In genomic region chr1:153261793-153262371, GRCh38 we compare ENCODE assay signal across 10 cellular contexts. TPM values are rescaled to one million over a fixed set of nuclear protein-coding genes. Genes with fewer than 3 reads are reported as not detected.
A peak's percentile ranks its signal among the peaks of the same experiment; 100 is the strongest.
DNase-seq lines count a peak whose midpoint lies in the region; ATAC-seq, FAIRE-seq and TF ChIP-seq lines count a peak whose summit lies in the region.
"Had no signal": no experiment of that assay in that cellular context is flagged by ENCODE, and none has a peak within 500 bp of the region (broad histone marks: within the 10 kb centered on the region; RNA-seq: fewer than 3 reads in every experiment).

No MANE protein-coding gene starts in this region.

- 37% methylated on average over 15 of the region's 18 CpGs for WGBS in A549 (ENCODE audit: missing lambda C conversion rate)

- intact Hi-C loops in breast epithelium (cut with DNase I; ENCODE audit: low total_unique reads) = no loop called here

- FAIRE-seq in A549 (lab: Jason Lieb, UNC) = no peak
- no peak for FAIRE-seq in urothelium cell line (lab: Jason Lieb, UNC)

- H3K27me3 ChIP-seq in HAP-1 (ENCODE audit: low read depth) (peaks cover 60% of the 10 kb centered on the region), breast epithelium (peaks cover 0 to 31% of the 10 kb centered on the region in 2 donors), muscle layer of colon (ENCODE audit: control insufficient read depth in 1 of 2, insufficient read depth in 2 of 2, low read length in 2 of 2) (peaks cover 22 to 45% of the 10 kb centered on the region in 2 donors)

- TF ChIP-seq RAD21 in A549 (conservative IDR thresholded peaks at IDR 0.05 in 1 of 2, IDR thresholded peaks at IDR 0.05 in 1 of 2) = no peak

- TF ChIP-seq CTCF in A549 (IDR thresholded peaks at IDR 0.05) (no peak), breast epithelium (IDR thresholded peaks at IDR 0.05) (no peak)

- TF ChIP-seq EP300 in A549 (IDR thresholded peaks at IDR 0.05) = no peak

- H3K9me3 ChIP-seq in A549 (0 out of 3 replicates have a peak, but pooled peaks cover 6% of the 10 kb centered on the region), HAP-1 (no peaks in the 10 kb centered on the region), breast epithelium (no peaks in the 10 kb centered on the region), muscle layer of colon (ENCODE audit: low read length) (no peaks in the 10 kb centered on the region)
- H3K9me3 ChIP-seq: neutrophil had no signal

- H3K4me1 ChIP-seq in A549 (no peaks in the 10 kb centered on the region), HAP-1 (peaks cover 4% of the 10 kb centered on the region), breast epithelium (no peaks in the 10 kb centered on the region), muscle layer of colon (ENCODE audit: insufficient read depth, low read length) (peaks cover 9% of the 10 kb centered on the region)

- H3K36me3 ChIP-seq in HAP-1 (replicated peaks) = no peaks in the 10 kb centered on the region
- H3K36me3 ChIP-seq in breast epithelium = no peaks in the 10 kb centered on the region
- no peaks in the 10 kb centered on the region for H3K36me3 ChIP-seq in muscle layer of colon (ENCODE audit: insufficient read depth, low read length)
- H3K36me3 ChIP-seq: neutrophil had no signal

- POLR2A ChIA-PET in A549 (lab: Yijun Ruan, JAX) = no interaction called here
- POLR2A ChIA-PET in HEK293T (lab: Yijun Ruan, JAX) = no interaction called here

- DNase-seq in A549 (ENCODE audit: low read depth in 1 of 2, low spot score in 1 of 2) = no peak
- DNase-seq in HAP-1 (ENCODE audit: low spot score in 2 of 2) = no peak
- DNase-seq in breast epithelium (ENCODE audit: low spot score in 2 of 2) = no peak
- DNase-seq in MV-4-11 (lab: John Stamatoyannopoulos, UW) = no peak
- no peak for DNase-seq in HEK293T (ENCODE audit: extremely low spot score)
- no peak for DNase-seq in urothelium cell line (ENCODE audit: low spot score)

- TF ChIP-seq POLR2A in A549 (IDR thresholded peaks at IDR 0.05; ENCODE audit: low read length) (no peak), breast epithelium (IDR thresholded peaks at IDR 0.05) (no peak)

- in situ Hi-C loops in HAP-1 (cut with MboI; ENCODE audit: low sequenced_read_pairs) = no loop called here

- H3K4me2 ChIP-seq in A549 = peak overlapping the region; percentile 85

- peak overlapping the region in 1 of 2 experiments; percentile 44; a peak in 2 of 6 replicates for H3K27ac ChIP-seq in A549
- no peak overlapping the region for H3K27ac ChIP-seq in breast epithelium
- H3K27ac ChIP-seq in muscle layer of colon (ENCODE audit: low read depth, low read length) = no peak overlapping the region
- H3K27ac ChIP-seq: neutrophil had no signal

- peak overlapping the region; percentile 45 for H3K4me3 ChIP-seq in A549
- peak overlapping the region; percentile 27 for H3K4me3 ChIP-seq in HAP-1
- H3K4me3 ChIP-seq in breast epithelium = peak overlapping the region; percentile 46 to 66 (median 55)
- peak overlapping the region; percentile 21 to 49 for H3K4me3 ChIP-seq in muscle layer of colon (ENCODE audit: low read depth in 1 of 2, low read length in 2 of 2)

- CTCF ChIA-PET in A549 (lab: Yijun Ruan, JAX) = interaction anchor here (0.6 to 1.6 kb wide), 2 partner anchors 336 to 521 kb away, joined by 3 read pairs; no protein-coding TSS in a partner anchor
- CTCF ChIA-PET in HEK293T (lab: Yijun Ruan, JAX) = interaction anchor here (0.7 to 1.8 kb wide), 3 partner anchors 16 to 33 kb away, joined by 3 to 5 read pairs (median 3); no protein-coding TSS in a partner anchor

- no peak overlapping the region for H3K9ac ChIP-seq in muscle layer of colon (ENCODE audit: low read length)

- no peak for ATAC-seq in A549
- no peak for ATAC-seq in HG03354 (IDR thresholded peaks at IDR 0.05; ENCODE audit: poor library complexity, severe bottlenecking, unreplicated experiment)

TF ChIP-seq in A549, 52 proteins besides CTCF, POLR2A, EP300 and RAD21:
- TF ChIP-seq ZFP36 (IDR thresholded peaks at IDR 0.05; ENCODE audit: borderline replicate concordance, partially characterized antibody) = no peak
- 0 out of 2 replicates have a peak, but pooled peaks have one; percentile 0 for TF ChIP-seq RNF2 (IDR thresholded peaks at IDR 0.05; ENCODE audit: borderline replicate concordance, low read depth)

TF ChIP-seq in HEK293T, 16 proteins besides CTCF, POLR2A, EP300 and RAD21:
- TF ChIP-seq SP1 (IDR thresholded peaks at IDR 0.05) = no peak
- no peak for TF ChIP-seq CTBP1 (IDR thresholded peaks at IDR 0.05; ENCODE audit: borderline replicate concordance)
- no peak for TF ChIP-seq FOXK2 (IDR thresholded peaks at IDR 0.05)
- no peak for TF ChIP-seq LEF1 (IDR thresholded peaks at IDR 0.05; ENCODE audit: borderline replicate concordance)
- no peak for TF ChIP-seq FOXM1 (IDR thresholded peaks at IDR 0.05; ENCODE audit: borderline replicate concordance)
- TF ChIP-seq FOXA1 (IDR thresholded peaks at IDR 0.05) = no peak
- TF ChIP-seq SUZ12 (IDR thresholded peaks at IDR 0.05) = no peak
- TF ChIP-seq ZNF384 (IDR thresholded peaks at IDR 0.05) = no peak
- TF ChIP-seq ARNT (IDR thresholded peaks at IDR 0.05) = no peak
- TF ChIP-seq PKNOX1 (IDR thresholded peaks at IDR 0.05) = no peak
- no peak for TF ChIP-seq NFRKB (IDR thresholded peaks at IDR 0.05)
- TF ChIP-seq BHLHE40 (IDR thresholded peaks at IDR 0.05; ENCODE audit: borderline replicate concordance) = no peak
- no peak for TF ChIP-seq L3MBTL2 (conservative IDR thresholded peaks at IDR 0.05)

RNA-seq across cellular contexts. Expression of gene LORICRIN, which starts 2.4 kb away (rescaled TPM):
- polyA plus RNA-seq in A549 (2011; rRNA removed) = not detected in 2 replicates
- polyA plus RNA-seq in A549 (2012; cell fraction: cytosol; rRNA removed) = not detected in 2 replicates
- polyA plus RNA-seq in A549 (2012; cell fraction: nucleus; rRNA removed) = not detected in 2 replicates
- polyA plus RNA-seq in A549 (2017; fragmentation: RNase III; extraction: RNeasy Plus Mini Kit Qiagen cat#74134 plus additional on column Dnase treatment) = not detected in 3 replicates
- not detected in 2 replicates for polyA minus RNA-seq in A549 (2011; rRNA and poly(A)+ RNA removed)
- total RNA-seq in breast epithelium = not detected
- total RNA-seq: HT1080 had no signal

RNA-seq across cellular contexts. Expression of gene PRR9, which starts 44.5 kb away (rescaled TPM):
- not detected in 2 replicates for polyA plus RNA-seq in A549 (2011; rRNA removed)
- not detected in 2 replicates for polyA plus RNA-seq in A549 (2012; cell fraction: cytosol; rRNA removed)
- polyA plus RNA-seq in A549 (2012; cell fraction: nucleus; rRNA removed) = not detected in 2 replicates
- polyA plus RNA-seq in A549 (2017; fragmentation: RNase III; extraction: RNeasy Plus Mini Kit Qiagen cat#74134 plus additional on column Dnase treatment) = not detected in 3 replicates
- not detected in 2 replicates for polyA minus RNA-seq in A549 (2011; rRNA and poly(A)+ RNA removed)
- total RNA-seq in breast epithelium = not detected

RNA-seq across cellular contexts. Expression of gene PGLYRP3, which starts 50.9 kb away (rescaled TPM):
- polyA plus RNA-seq in A549 (2011; rRNA removed) (not detected in 2 replicates), A549 (2017; fragmentation: RNase III; extraction: RNeasy Plus Mini Kit Qiagen cat#74134 plus additional on column Dnase treatment) (not detected in 3 replicates)
- polyA plus RNA-seq in A549 (2012; cell fraction: cytosol; rRNA removed) = not detected in 2 replicates
- polyA plus RNA-seq in A549 (2012; cell fraction: nucleus; rRNA removed) = not detected in 2 replicates
- not detected in 2 replicates for polyA minus RNA-seq in A549 (2011; rRNA and poly(A)+ RNA removed)
- total RNA-seq in breast epithelium = not detected
- total RNA-seq: HT1080 had no signal

RNA-seq across cellular contexts. Expression of gene LELP1, which starts 58.7 kb away (rescaled TPM):
- not detected in 2 replicates for polyA plus RNA-seq in A549 (2011; rRNA removed)
- not detected in 2 replicates for polyA plus RNA-seq in A549 (2012; cell fraction: cytosol; rRNA removed)
- not detected in 2 replicates for polyA plus RNA-seq in A549 (2012; cell fraction: nucleus; rRNA removed)
- polyA plus RNA-seq in A549 (2017; fragmentation: RNase III; extraction: RNeasy Plus Mini Kit Qiagen cat#74134 plus additional on column Dnase treatment) = not detected in 3 replicates
- polyA minus RNA-seq in A549 (2011; rRNA and poly(A)+ RNA removed) = not detected in 2 replicates
- not detected for total RNA-seq in breast epithelium
- total RNA-seq: HT1080 had no signal
